8 cellular contexts compared by ENCODE assay signal in genomic region chr22:22754268-22754657, GRCh38.
"Had no signal": no experiment of that assay in that cellular context is flagged by ENCODE, and none has a peak within 500 bp of the region (broad histone marks: within the 10 kb centered on the region; RNA-seq: fewer than 3 reads in every experiment).

No MANE protein-coding gene starts in this region.

- H3K4me1 ChIP-seq: tibial artery, uterus had no signal

- H3K9me3 Mint-ChIP-seq: activated naive CD8-positive, alpha-beta T cell treated with anti-CD3 and anti-CD28 coated beads, Interleukin-2, amount 50 U/mL, for 24 hours; activated T-helper 1 cell treated with anti-CD3 and anti-CD28 coated beads, Interleukin-12 subunit alpha, Interleukin-12 subunit beta, Interleukin-2, Interleukin-4 antibody, amounts not matched to agents 30 ng/mL and 10 ng/mL and 1 ng/mL, durations not matched to agents 14 hours and 24 hours and 36 hours; endodermal cell had no signal

- H3K4me3 ChIP-seq: heart right ventricle, lung, tibial artery, uterus had no signal

- DNase-seq: uterus had no signal

- H3K4me3 Mint-ChIP-seq: activated naive CD8-positive, alpha-beta T cell treated with anti-CD3 and anti-CD28 coated beads, Interleukin-2, amount 50 U/mL, for 24 hours; activated T-helper 1 cell treated with anti-CD3 and anti-CD28 coated beads, Interleukin-12 subunit alpha, Interleukin-12 subunit beta, Interleukin-2, Interleukin-4 antibody, amounts not matched to agents 30 ng/mL and 10 ng/mL and 1 ng/mL, durations not matched to agents 14 hours and 24 hours and 36 hours; endodermal cell had no signal

- H3K27ac Mint-ChIP-seq: activated T-helper 1 cell treated with anti-CD3 and anti-CD28 coated beads, Interleukin-12 subunit alpha, Interleukin-12 subunit beta, Interleukin-2, Interleukin-4 antibody, amounts not matched to agents 30 ng/mL and 10 ng/mL and 1 ng/mL, durations not matched to agents 14 hours and 24 hours and 36 hours; endodermal cell had no signal

- H3K27me3 ChIP-seq: neutrophil, uterus had no signal

- H3K36me3 ChIP-seq: heart right ventricle, neutrophil, tibial artery, uterus had no signal

- H3K9me3 ChIP-seq: heart right ventricle, neutrophil, tibial artery, uterus had no signal

- H3K27me3 Mint-ChIP-seq: activated naive CD8-positive, alpha-beta T cell treated with anti-CD3 and anti-CD28 coated beads, Interleukin-2, amount 50 U/mL, for 24 hours had no signal

- H3K27ac ChIP-seq: neutrophil, tibial artery, uterus had no signal

- H3K4me1 Mint-ChIP-seq: endodermal cell had no signal
